Comparison of ENCODE assay signal across 14 cellular contexts in genomic region chr11:31968774-31969433, GRCh38.
DNase-seq lines count a peak whose midpoint lies in the region; ATAC-seq and TF ChIP-seq lines count a peak whose summit lies in the region.
"Had no signal": no experiment of that assay in that cellular context is flagged by ENCODE, and none has a peak within 500 bp of the region (broad histone marks: within the 10 kb centered on the region; RNA-seq: fewer than 3 reads in every experiment).

No MANE protein-coding gene starts in this region.

- H3K27ac Mint-ChIP-seq in activated CD8-positive, alpha-beta T cell treated with anti-CD3 and anti-CD28 coated beads, Interleukin-2, amount 10 ng/mL, durations not matched to agents 7 days and 5 days: no peak overlapping the region
- H3K27ac Mint-ChIP-seq: activated naive CD8-positive, alpha-beta T cell treated with anti-CD3 and anti-CD28 coated beads for 36 hours; endodermal cell; naive thymus-derived CD8-positive, alpha-beta T cell had no signal

- H3K4me3 ChIP-seq in right atrium auricular region (no peak overlapping the region), fibroblast of the aortic adventitia (ENCODE audit: low read depth, low read length) (no peak overlapping the region), uterus (no peak overlapping the region), upper lobe of right lung (no peak overlapping the region), Peyer's patch (no peak overlapping the region)
- H3K4me3 ChIP-seq: A549 had no signal

- no peaks in the 10 kb centered on the region for H3K36me3 ChIP-seq in right atrium auricular region
- no peaks in the 10 kb centered on the region for H3K36me3 ChIP-seq in uterus
- no peaks in the 10 kb centered on the region for H3K36me3 ChIP-seq in upper lobe of right lung
- no peaks in the 10 kb centered on the region for H3K36me3 ChIP-seq in Peyer's patch

- no peaks in the 10 kb centered on the region for H3K9me3 Mint-ChIP-seq in activated CD8-positive, alpha-beta T cell treated with anti-CD3 and anti-CD28 coated beads, Interleukin-2, amount 10 ng/mL, durations not matched to agents 7 days and 5 days (ENCODE audit: insufficient read depth)
- H3K9me3 Mint-ChIP-seq: activated naive CD8-positive, alpha-beta T cell treated with anti-CD3 and anti-CD28 coated beads for 36 hours had no signal

- no peaks in the 10 kb centered on the region for H3K36me3 Mint-ChIP-seq in activated CD8-positive, alpha-beta T cell treated with anti-CD3 and anti-CD28 coated beads, Interleukin-2, amount 10 ng/mL, durations not matched to agents 7 days and 5 days (ENCODE audit: low read depth)
- H3K36me3 Mint-ChIP-seq: activated naive CD8-positive, alpha-beta T cell treated with anti-CD3 and anti-CD28 coated beads for 36 hours had no signal

- no peaks in the 10 kb centered on the region for H3K27me3 ChIP-seq in right atrium auricular region
- no peaks in the 10 kb centered on the region for H3K27me3 ChIP-seq in uterus
- H3K27me3 ChIP-seq in upper lobe of right lung: no peaks in the 10 kb centered on the region
- no peaks in the 10 kb centered on the region for H3K27me3 ChIP-seq in Peyer's patch

- POLR2A ChIA-PET in activated CD8-positive, alpha-beta T cell treated with anti-CD3 and anti-CD28 coated beads, Interleukin-2, amount 10 ng/mL, durations not matched to agents 7 days and 5 days (lab: Charles Lee): no interaction called here

- no peaks in the 10 kb centered on the region for H3K27me3 Mint-ChIP-seq in activated CD8-positive, alpha-beta T cell treated with anti-CD3 and anti-CD28 coated beads, Interleukin-2, amount 10 ng/mL, durations not matched to agents 7 days and 5 days (ENCODE audit: low read depth)

- TF ChIP-seq POLR2A in uterus (IDR thresholded peaks at IDR 0.05) (no peak), Peyer's patch (IDR thresholded peaks at IDR 0.05) (no peak)

- H3K4me1 ChIP-seq in right atrium auricular region (no peaks in the 10 kb centered on the region), uterus (no peaks in the 10 kb centered on the region), upper lobe of right lung (no peaks in the 10 kb centered on the region), Peyer's patch (no peaks in the 10 kb centered on the region)
- H3K4me1 ChIP-seq: A549 had no signal

- no peak overlapping the region for H3K4me3 Mint-ChIP-seq in activated CD8-positive, alpha-beta T cell treated with anti-CD3 and anti-CD28 coated beads, Interleukin-2, amount 10 ng/mL, durations not matched to agents 7 days and 5 days
- H3K4me3 Mint-ChIP-seq: activated naive CD8-positive, alpha-beta T cell treated with anti-CD3 and anti-CD28 coated beads for 36 hours; endodermal cell; naive thymus-derived CD8-positive, alpha-beta T cell had no signal

- TF ChIP-seq CTCF in right atrium auricular region (IDR thresholded peaks at IDR 0.05) (no peak), fibroblast of the aortic adventitia (IDR thresholded peaks at IDR 0.05; ENCODE audit: insufficient read depth, low read length) (no peak), uterus (IDR thresholded peaks at IDR 0.05) (no peak), upper lobe of right lung (IDR thresholded peaks at IDR 0.05) (no peak), Peyer's patch (IDR thresholded peaks at IDR 0.05) (no peak)

- ATAC-seq in Right ventricle myocardium superior (ENCODE audit: poor library complexity) (peak; percentile 76), upper lobe of right lung (no peak)
- no peak for ATAC-seq in activated CD8-positive, alpha-beta T cell treated with anti-CD3 and anti-CD28 coated beads, Interleukin-2, amount 10 ng/mL, durations not matched to agents 7 days and 5 days
- ATAC-seq: naive thymus-derived CD8-positive, alpha-beta T cell had no signal

- H3K4me1 Mint-ChIP-seq in activated CD8-positive, alpha-beta T cell treated with anti-CD3 and anti-CD28 coated beads, Interleukin-2, amount 10 ng/mL, durations not matched to agents 7 days and 5 days (ENCODE audit: low read depth): no peaks in the 10 kb centered on the region
- H3K4me1 Mint-ChIP-seq: activated naive CD8-positive, alpha-beta T cell treated with anti-CD3 and anti-CD28 coated beads for 36 hours; endodermal cell; naive thymus-derived CD8-positive, alpha-beta T cell had no signal

- H3K27ac ChIP-seq in right atrium auricular region (no peak overlapping the region), uterus (no peak overlapping the region), upper lobe of right lung (no peak overlapping the region), Peyer's patch (no peak overlapping the region)
- H3K27ac ChIP-seq: A549 had no signal

- intact Hi-C loops in Right ventricle myocardium superior (cut with DNase I) (no loop called here), uterus (cut with DNase I; ENCODE audit: low total_unique reads) (no loop called here), upper lobe of right lung (cut with DNase I) (no loop called here)

- H3K9me3 ChIP-seq in right atrium auricular region: no peaks in the 10 kb centered on the region
- no peaks in the 10 kb centered on the region for H3K9me3 ChIP-seq in uterus
- H3K9me3 ChIP-seq in upper lobe of right lung: no peaks in the 10 kb centered on the region
- H3K9me3 ChIP-seq in Peyer's patch: no peaks in the 10 kb centered on the region
- H3K9me3 ChIP-seq: A549 had no signal

- CTCF ChIA-PET in activated CD8-positive, alpha-beta T cell treated with anti-CD3 and anti-CD28 coated beads, Interleukin-2, amount 10 ng/mL, durations not matched to agents 7 days and 5 days (lab: Charles Lee): interaction anchor here (1.2 to 4.0 kb wide), 2 partner anchors 11 to 208 kb away, joined by 3 to 16 read pairs; no protein-coding TSS in a partner anchor

- no peak for DNase-seq in Right ventricle myocardium superior
- DNase-seq in right atrium auricular region (ENCODE audit: low spot score): no peak
- DNase-seq in RKO (ENCODE audit: low spot score): peak; percentile 64
- peak; percentile 83 for DNase-seq in fibroblast of the aortic adventitia (ENCODE audit: low read depth)
- DNase-seq in uterus: peak; percentile 18 to 19
- no peak for DNase-seq in upper lobe of right lung
- DNase-seq in activated CD8-positive, alpha-beta T cell treated with anti-CD3 and anti-CD28 coated beads, Interleukin-2, amount 10 ng/mL, durations not matched to agents 7 days and 5 days: no peak
- DNase-seq in Peyer's patch: no peak
- DNase-seq: activated CD4-positive, alpha-beta T cell treated with anti-CD3 and anti-CD28 coated beads, Interleukin-2, amount 50 U/mL, for 4 hours; activated naive CD8-positive, alpha-beta T cell treated with anti-CD3 and anti-CD28 coated beads for 36 hours; endodermal cell; GF-D8; naive thymus-derived CD8-positive, alpha-beta T cell had no signal

Comparison
In these comparisons a context has a peak if more than half of its experiments do, and no peak if none do; other contexts are left out.
1. DNase-seq: peak in RKO (single experiment), fibroblast of the aortic adventitia (single experiment) and uterus (2 of 2); none in Right ventricle myocardium superior (single experiment), right atrium auricular region (single experiment), upper lobe of right lung (single experiment), activated CD8-positive, alpha-beta T cell treated with anti-CD3 and anti-CD28 coated beads, Interleukin-2, amount 10 ng/mL, durations not matched to agents 7 days and 5 days (single experiment) and Peyer's patch (0 of 3).